Comparison of ENCODE assay signal across 1 cellular context in genomic region chr1:181033128-181033798, GRCh38.
TF ChIP-seq lines count a peak whose summit lies in the region.

No MANE protein-coding gene starts in this region.

TF ChIP-seq in K562, 482 proteins besides CTCF, POLR2A, EP300 and RAD21 (continued from another document and continues in another):
- no peak for TF ChIP-seq TFAM (CRISPR knock-in tag; conservative IDR thresholded peaks at IDR 0.05)
- TF ChIP-seq NFXL1 (CRISPR knock-in tag; IDR thresholded peaks at IDR 0.05): no peak
- no peak for TF ChIP-seq SREBF2 (CRISPR knock-in tag; IDR thresholded peaks at IDR 0.05)
- TF ChIP-seq, protein P1, sequence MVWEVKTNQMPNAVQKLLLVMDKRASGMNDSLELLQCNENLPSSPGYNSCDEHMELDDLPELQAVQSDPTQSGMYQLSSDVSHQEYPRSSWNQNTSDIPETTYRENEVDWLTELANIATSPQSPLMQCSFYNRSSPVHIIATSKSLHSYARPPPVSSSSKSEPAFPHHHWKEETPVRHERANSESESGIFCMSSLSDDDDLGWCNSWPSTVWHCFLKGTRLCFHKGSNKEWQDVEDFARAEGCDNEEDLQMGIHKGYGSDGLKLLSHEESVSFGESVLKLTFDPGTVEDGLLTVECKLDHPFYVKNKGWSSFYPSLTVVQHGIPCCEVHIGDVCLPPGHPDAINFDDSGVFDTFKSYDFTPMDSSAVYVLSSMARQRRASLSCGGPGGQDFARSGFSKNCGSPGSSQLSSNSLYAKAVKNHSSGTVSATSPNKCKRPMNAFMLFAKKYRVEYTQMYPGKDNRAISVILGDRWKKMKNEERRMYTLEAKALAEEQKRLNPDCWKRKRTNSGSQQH (CRISPR knock-in tag; IDR thresholded peaks at IDR 0.05): peak; percentile 71; the same call in 1 of the 2 replicates
- peak; percentile 90 for TF ChIP-seq MGA (IDR thresholded peaks at IDR 0.05)
- TF ChIP-seq CHAMP1 (IDR thresholded peaks at IDR 0.05): peak; percentile 18; the same call in 1 of the 2 replicates
- TF ChIP-seq SMARCA4 (IDR thresholded peaks at IDR 0.05): peak; percentile 34; the same call in 1 of the 2 replicates
- TF ChIP-seq JUN (IDR thresholded peaks at IDR 0.05; ENCODE audit: borderline replicate concordance, low read depth, low read length): 0 out of 2 replicates have a peak, but pooled peaks have one; percentile 26
- TF ChIP-seq JUN (CRISPR knock-in tag; IDR thresholded peaks at IDR 0.05; ENCODE audit: borderline replicate concordance): no peak
- TF ChIP-seq, protein P2, sequence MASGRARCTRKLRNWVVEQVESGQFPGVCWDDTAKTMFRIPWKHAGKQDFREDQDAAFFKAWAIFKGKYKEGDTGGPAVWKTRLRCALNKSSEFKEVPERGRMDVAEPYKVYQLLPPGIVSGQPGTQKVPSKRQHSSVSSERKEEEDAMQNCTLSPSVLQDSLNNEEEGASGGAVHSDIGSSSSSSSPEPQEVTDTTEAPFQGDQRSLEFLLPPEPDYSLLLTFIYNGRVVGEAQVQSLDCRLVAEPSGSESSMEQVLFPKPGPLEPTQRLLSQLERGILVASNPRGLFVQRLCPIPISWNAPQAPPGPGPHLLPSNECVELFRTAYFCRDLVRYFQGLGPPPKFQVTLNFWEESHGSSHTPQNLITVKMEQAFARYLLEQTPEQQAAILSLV (tag; IDR thresholded peaks at IDR 0.05): peak; percentile 19; the same call in 1 of the 2 replicates
- peak; percentile 74; the same call in 1 of the 2 replicates for TF ChIP-seq RHOXF2B (CRISPR knock-in tag; conservative IDR thresholded peaks at IDR 0.05)
- peak; percentile 36; the same call in 1 of the 2 replicates for TF ChIP-seq PTTG1 (tag; IDR thresholded peaks at IDR 0.05; ENCODE audit: low read depth)
- 0 out of 2 replicates have a peak, but pooled peaks have one; percentile 75 for TF ChIP-seq ESRRB (CRISPR knock-in tag; IDR thresholded peaks at IDR 0.05; ENCODE audit: borderline replicate concordance)
- 0 out of 2 replicates have a peak, but pooled peaks have one; percentile 15 for TF ChIP-seq MTA2 (IDR thresholded peaks at IDR 0.05; ENCODE audit: low read depth)
- TF ChIP-seq, protein P3, sequence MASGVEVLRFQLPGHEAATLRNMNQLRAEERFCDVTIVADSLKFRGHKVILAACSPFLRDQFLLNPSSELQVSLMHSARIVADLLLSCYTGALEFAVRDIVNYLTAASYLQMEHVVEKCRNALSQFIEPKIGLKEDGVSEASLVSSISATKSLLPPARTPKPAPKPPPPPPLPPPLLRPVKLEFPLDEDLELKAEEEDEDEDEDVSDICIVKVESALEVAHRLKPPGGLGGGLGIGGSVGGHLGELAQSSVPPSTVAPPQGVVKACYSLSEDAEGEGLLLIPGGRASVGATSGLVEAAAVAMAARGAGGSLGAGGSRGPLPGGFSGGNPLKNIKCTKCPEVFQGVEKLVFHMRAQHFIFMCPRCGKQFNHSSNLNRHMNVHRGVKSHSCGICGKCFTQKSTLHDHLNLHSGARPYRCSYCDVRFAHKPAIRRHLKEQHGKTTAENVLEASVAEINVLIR (CRISPR knock-in tag; IDR thresholded peaks at IDR 0.05): 0 out of 2 replicates have a peak, but pooled peaks have one; percentile 32
- TF ChIP-seq TOE1 (IDR thresholded peaks at IDR 0.05; ENCODE audit: borderline replicate concordance): peak; percentile 69
- TF ChIP-seq TOE1 (CRISPR knock-in tag; IDR thresholded peaks at IDR 0.05; ENCODE audit: borderline replicate concordance, low read depth): no peak
- TF ChIP-seq ETV5 (CRISPR knock-in tag; IDR thresholded peaks at IDR 0.05; ENCODE audit: low read depth): 0 out of 2 replicates have a peak, but pooled peaks have one; percentile 44
- no peak for TF ChIP-seq FOXM1 (IDR thresholded peaks at IDR 0.05; ENCODE audit: low read depth)
- TF ChIP-seq FOXM1 (CRISPR knock-in tag; IDR thresholded peaks at IDR 0.05; ENCODE audit: low read depth): peak; percentile 84; the same call in 1 of the 2 replicates
- TF ChIP-seq, protein P4, sequence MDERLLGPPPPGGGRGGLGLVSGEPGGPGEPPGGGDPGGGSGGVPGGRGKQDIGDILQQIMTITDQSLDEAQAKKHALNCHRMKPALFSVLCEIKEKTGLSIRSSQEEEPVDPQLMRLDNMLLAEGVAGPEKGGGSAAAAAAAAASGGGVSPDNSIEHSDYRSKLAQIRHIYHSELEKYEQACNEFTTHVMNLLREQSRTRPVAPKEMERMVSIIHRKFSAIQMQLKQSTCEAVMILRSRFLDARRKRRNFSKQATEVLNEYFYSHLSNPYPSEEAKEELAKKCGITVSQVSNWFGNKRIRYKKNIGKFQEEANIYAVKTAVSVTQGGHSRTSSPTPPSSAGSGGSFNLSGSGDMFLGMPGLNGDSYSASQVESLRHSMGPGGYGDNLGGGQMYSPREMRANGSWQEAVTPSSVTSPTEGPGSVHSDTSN (CRISPR knock-in tag; IDR thresholded peaks at IDR 0.05; ENCODE audit: low read depth): no peak
- TF ChIP-seq, protein P4 (tag; conservative IDR thresholded peaks at IDR 0.05; ENCODE audit: low read depth): 0 out of 2 replicates have a peak, but pooled peaks have one; percentile 8
- no peak for TF ChIP-seq NR2C2 (CRISPR knock-in tag; IDR thresholded peaks at IDR 0.05)
- peak; percentile 85 for TF ChIP-seq NR2C2 (tag; IDR thresholded peaks at IDR 0.05)
- no peak for TF ChIP-seq HNRNPUL1 (IDR thresholded peaks at IDR 0.05; ENCODE audit: low read length)
- TF ChIP-seq NR1H2 (CRISPR knock-in tag; IDR thresholded peaks at IDR 0.05): peak; percentile 33; the same call in 1 of the 2 replicates
- TF ChIP-seq ZNF639 (CRISPR knock-in tag; conservative IDR thresholded peaks at IDR 0.05 in 1 of 2, IDR thresholded peaks at IDR 0.05 in 1 of 2): peak in 1 of 2 experiments; percentile 89; a peak in 2 of 4 replicates
- TF ChIP-seq ZNF239 (CRISPR knock-in tag; IDR thresholded peaks at IDR 0.05): peak; percentile 64
- no peak for TF ChIP-seq POLR2G (IDR thresholded peaks at IDR 0.05; ENCODE audit: low read depth, low read length)
- TF ChIP-seq MEF2D (tag; conservative IDR thresholded peaks at IDR 0.05; ENCODE audit: low read depth): peak; percentile 80
- peak in 2 of 3 experiments; percentile 32 to 73 for TF ChIP-seq YY1 (IDR thresholded peaks at IDR 0.05; ENCODE audit: borderline replicate concordance in 1 of 3, control insufficient read depth in 1 of 3, extremely low read depth in 1 of 3, insufficient read depth in 3 of 3, insufficient read length in 1 of 3, insufficient replicate concordance in 2 of 3, low read depth in 1 of 3, low read length in 2 of 3)
- peak; percentile 76; the same call in 1 of the 2 replicates for TF ChIP-seq BCL6 (CRISPR knock-in tag; IDR thresholded peaks at IDR 0.05)
- TF ChIP-seq SAFB2 (IDR thresholded peaks at IDR 0.05; ENCODE audit: borderline replicate concordance, low read depth, low read length, severe bottlenecking): no peak
- no peak for TF ChIP-seq JUNB (CRISPR knock-in tag; conservative IDR thresholded peaks at IDR 0.05)
- 0 out of 2 replicates have a peak, but pooled peaks have one; percentile 24 for TF ChIP-seq ZNF41 (CRISPR knock-in tag; conservative IDR thresholded peaks at IDR 0.05)
- TF ChIP-seq ZNF57 (CRISPR knock-in tag; IDR thresholded peaks at IDR 0.05): peak; percentile 56; the same call in 1 of the 2 replicates
